ENCODE assay signal across 8 cellular contexts in genomic region chr16:23640959-23641765, GRCh38. TPM values are rescaled to one million over a fixed set of nuclear protein-coding genes. Genes with fewer than 3 reads are reported as not detected.
A peak's percentile ranks its signal among the peaks of the same experiment; 100 is the strongest.
DNase-seq lines count a peak whose midpoint lies in the region; ATAC-seq and TF ChIP-seq lines count a peak whose summit lies in the region.

DCTN5 (plus strand) TSS chr16:23641466; CDS start chr16:23641543, 77 bp downstream.
PALB2 (minus strand) TSS chr16:23641310; CDS start chr16:23641157, 153 bp downstream.

- peak within 1 kb of the TSS; percentile 100 for H3K4me3 ChIP-seq in LNCaP clone FGC (ENCODE audit: low read depth, low read length)

- H3K27ac Mint-ChIP-seq in activated T-helper 2 cell treated with anti-CD3 and anti-CD28 coated beads, Interferon-gamma antibody, Interleukin-2, Interleukin-4, amounts not matched to agents 10 μg/mL and 5 μg/mL and 100 μg/mL, durations not matched to agents 14 hours and 24 hours and 36 hours, result peak within 1 kb of the TSS; percentile 94
- H3K27ac Mint-ChIP-seq in natural killer cell, result peak within 1 kb of the TSS; percentile 90 to 96

- CTCF ChIA-PET in RWPE1 (lab: Yijun Ruan, JAX), result no interaction called here

- POLR2A ChIA-PET in RWPE1 (lab: Yijun Ruan, JAX; ENCODE audit: low non-redundant PET), result no interaction called here

- ATAC-seq in natural killer cell, result peak; percentile 96 to 99 (median 98)

- TF ChIP-seq CTCF in LNCaP clone FGC (IDR thresholded peaks at IDR 0.05; ENCODE audit: control insufficient read depth, extremely low read depth, insufficient read depth) (no peak), RWPE1 (conservative IDR thresholded peaks at IDR 0.05; ENCODE audit: low read depth) (no peak), natural killer cell (IDR thresholded peaks at IDR 0.05) (no peak)

- no peaks in the 10 kb centered on the region for H3K9me3 Mint-ChIP-seq in activated T-helper 2 cell treated with anti-CD3 and anti-CD28 coated beads, Interferon-gamma antibody, Interleukin-2, Interleukin-4, amounts not matched to agents 10 μg/mL and 5 μg/mL and 100 μg/mL, durations not matched to agents 14 hours and 24 hours and 36 hours
- H3K9me3 Mint-ChIP-seq in natural killer cell, result no peaks in the 10 kb centered on the region

- H3K27me3 Mint-ChIP-seq in activated T-helper 2 cell treated with anti-CD3 and anti-CD28 coated beads, Interferon-gamma antibody, Interleukin-2, Interleukin-4, amounts not matched to agents 10 μg/mL and 5 μg/mL and 100 μg/mL, durations not matched to agents 14 hours and 24 hours and 36 hours (ENCODE audit: low read depth), result no peaks in the 10 kb centered on the region
- H3K27me3 Mint-ChIP-seq in natural killer cell (ENCODE audit: low read depth in 2 of 2), result no peaks in the 10 kb centered on the region

- DNase-seq in Daoy (ENCODE audit: low read depth) (peak; percentile 95), GOT3 (lab: John Stamatoyannopoulos, UW) (peak; percentile 79), LNCaP clone FGC (ENCODE audit: low read depth) (peak; percentile 79), RWPE1 (ENCODE audit: low spot score) (peak; percentile 95), fibroblast of peridontal ligament (ENCODE audit: extremely low read depth) (peak; percentile 91), natural killer cell (peak; percentile 79)
- DNase-seq in activated T-helper 2 cell treated with anti-CD3 and anti-CD28 coated beads, Interferon-gamma antibody, Interleukin-2, Interleukin-4, amounts not matched to agents 10 μg/mL and 5 μg/mL and 100 μg/mL, durations not matched to agents 14 hours and 24 hours and 36 hours (ENCODE audit: low spot score), result peak; percentile 87
- peak; percentile 90 for DNase-seq in stimulated activated naive CD4-positive, alpha-beta T cell treated with Interleukin-2 at 50 U/mL for 16 hours (lab: John Stamatoyannopoulos, UW)

- peaks cover 51% of the 10 kb centered on the region for H3K36me3 Mint-ChIP-seq in activated T-helper 2 cell treated with anti-CD3 and anti-CD28 coated beads, Interferon-gamma antibody, Interleukin-2, Interleukin-4, amounts not matched to agents 10 μg/mL and 5 μg/mL and 100 μg/mL, durations not matched to agents 14 hours and 24 hours and 36 hours (ENCODE audit: low read depth)
- peaks cover 10% of the 10 kb centered on the region for H3K36me3 Mint-ChIP-seq in natural killer cell

- peak within 1 kb of the TSS; percentile 97 for H3K4me3 Mint-ChIP-seq in activated T-helper 2 cell treated with anti-CD3 and anti-CD28 coated beads, Interferon-gamma antibody, Interleukin-2, Interleukin-4, amounts not matched to agents 10 μg/mL and 5 μg/mL and 100 μg/mL, durations not matched to agents 14 hours and 24 hours and 36 hours (ENCODE audit: low read depth)
- H3K4me3 Mint-ChIP-seq in natural killer cell, result peak within 1 kb of the TSS; percentile 98

- H3K4me1 Mint-ChIP-seq in activated T-helper 2 cell treated with anti-CD3 and anti-CD28 coated beads, Interferon-gamma antibody, Interleukin-2, Interleukin-4, amounts not matched to agents 10 μg/mL and 5 μg/mL and 100 μg/mL, durations not matched to agents 14 hours and 24 hours and 36 hours (ENCODE audit: low read depth), result peaks cover 22% of the 10 kb centered on the region
- H3K4me1 Mint-ChIP-seq in natural killer cell, result peaks cover 39 to 40% of the 10 kb centered on the region in 2 donors

- peak within 1 kb of the TSS; percentile 81 for H3K27ac ChIP-seq in RWPE1

- intact Hi-C loops in activated T-helper 2 cell treated with anti-CD3 and anti-CD28 coated beads, Interferon-gamma antibody, Interleukin-2, Interleukin-4, amounts not matched to agents 10 μg/mL and 5 μg/mL and 100 μg/mL, durations not matched to agents 14 hours and 24 hours and 36 hours (cut with micrococcal nuclease), result loop anchor here (1.0 to 10.0 kb wide), 4 partner anchors 36 to 136 kb away; partner anchors contain the start of genes EARS2, NDUFAB1, PLK1 and UBFD1
- intact Hi-C loops in natural killer cell (cut with micrococcal nuclease), result loop anchor here (1.0 kb wide), 2 partner anchors 45 to 84 kb away; partner anchors contain the start of genes EARS2, NDUFAB1 and UBFD1

RNA-seq across cellular contexts. Expression of gene DCTN5, which starts in this region (rescaled TPM):
- total RNA-seq in Daoy (2014; rRNA removed; shearing (Covaris generic)), result 23.9 and 46.1 TPM in 2 replicates
- total RNA-seq in activated T-helper 2 cell treated with anti-CD3 and anti-CD28 coated beads, Interferon-gamma antibody, Interleukin-2, Interleukin-4, amounts not matched to agents 10 μg/mL and 5 μg/mL and 100 μg/mL, durations not matched to agents 14 hours and 24 hours and 36 hours, result 86.5 and 88.4 TPM in 2 replicates
- total RNA-seq in natural killer cell, result 10 to 100 TPM; 60.7 to 72.1 (median 65.8) TPM

RNA-seq across cellular contexts. Expression of gene PALB2, which starts in this region (rescaled TPM):
- total RNA-seq in Daoy (2014; rRNA removed; shearing (Covaris generic)), result 12.9 and 13.5 TPM in 2 replicates
- 25.6 and 30.8 TPM in 2 replicates for total RNA-seq in activated T-helper 2 cell treated with anti-CD3 and anti-CD28 coated beads, Interferon-gamma antibody, Interleukin-2, Interleukin-4, amounts not matched to agents 10 μg/mL and 5 μg/mL and 100 μg/mL, durations not matched to agents 14 hours and 24 hours and 36 hours
- total RNA-seq in natural killer cell, result 10 to 100 TPM; 10.7 to 12.8 (median 10.9) TPM

Comparison
In these comparisons a context has a peak if more than half of its experiments do, and no peak if none do; other contexts are left out.
1. Peak in every context shown above with its lines: DNase-seq, ATAC-seq, H3K4me3 ChIP-seq and H3K27ac ChIP-seq.